In genomic region chr22:36505998-36506635, GRCh38 we compare ENCODE assay signal across 8 cellular contexts. TPM values are rescaled to one million over a fixed set of nuclear protein-coding genes. Genes with fewer than 3 reads are reported as not detected.
A peak's percentile ranks its signal among the peaks of the same experiment; 100 is the strongest.
DNase-seq lines count a peak whose midpoint lies in the region.

No MANE protein-coding gene starts in this region.

- no peaks in the 10 kb centered on the region for H3K9me3 Mint-ChIP-seq in activated naive CD4-positive, alpha-beta T cell treated with anti-CD3 and anti-CD28 coated beads, Interleukin-2, amount 50 U/mL, for 24 hours

- in situ Hi-C loops in T47D (cut with HindIII; ENCODE audit: low pct_unique_long_range_greater_than_20kb, low sequenced_read_pairs), result no loop called here

- no peak for DNase-seq in activated naive CD4-positive, alpha-beta T cell treated with anti-CD3 and anti-CD28 coated beads, Interleukin-2, amount 50 U/mL, for 16 hours
- DNase-seq in T47D (ENCODE audit: low read depth in 1 of 2, low spot score in 1 of 2) (peak; percentile 19 to 36), mesendoderm (no peak), NCI-H82 treated with DMSO at 0.1 percent for 48 hours (lab: John Stamatoyannopoulos, UW; ENCODE audit: unreplicated experiment) (no peak), germinal center (ENCODE audit: low spot score) (no peak)
- DNase-seq in stimulated activated CD8-positive, alpha-beta memory T cell treated with anti-CD3 and anti-CD28 coated beads, Interleukin-4, amount 100 ng/mL, for 48 hours, result no peak

- H3K27ac Mint-ChIP-seq in activated naive CD4-positive, alpha-beta T cell treated with anti-CD3 and anti-CD28 coated beads, Interleukin-2, amount 50 U/mL, for 24 hours, result peak overlapping the region; percentile 82

- peaks cover 19% of the 10 kb centered on the region for H3K4me1 Mint-ChIP-seq in activated naive CD4-positive, alpha-beta T cell treated with anti-CD3 and anti-CD28 coated beads, Interleukin-2, amount 50 U/mL, for 24 hours

- H3K56ac ChIP-seq in mesendoderm (ENCODE audit: low read length), result peak overlapping the region; percentile 71

- H3K4me1 ChIP-seq in mesendoderm (ENCODE audit: control insufficient read depth, low read depth, low read length), result no peaks in the 10 kb centered on the region
- no peaks in the 10 kb centered on the region for H3K4me1 ChIP-seq in urinary bladder (ENCODE audit: insufficient read depth)

- peak overlapping the region; percentile 75 for H3K4me3 Mint-ChIP-seq in activated naive CD4-positive, alpha-beta T cell treated with anti-CD3 and anti-CD28 coated beads, Interleukin-2, amount 50 U/mL, for 24 hours

- H3K4ac ChIP-seq in mesendoderm (ENCODE audit: low read depth, low read length), result no peak overlapping the region

- no peaks in the 10 kb centered on the region for H3K27me3 Mint-ChIP-seq in activated naive CD4-positive, alpha-beta T cell treated with anti-CD3 and anti-CD28 coated beads, Interleukin-2, amount 50 U/mL, for 24 hours

- H3K18ac ChIP-seq in mesendoderm (ENCODE audit: low read length), result peak overlapping the region; percentile 19

- no peak overlapping the region for H3K27ac ChIP-seq in mesendoderm (ENCODE audit: low read depth, low read length)
- no peak overlapping the region for H3K27ac ChIP-seq in urinary bladder (ENCODE audit: low read depth)

- no peak overlapping the region for H4K8ac ChIP-seq in mesendoderm (ENCODE audit: low read depth, low read length)

- H3K79me2 ChIP-seq in mesendoderm (ENCODE audit: control insufficient read depth, insufficient read depth, low read length), result no peaks in the 10 kb centered on the region

- WGBS in mesendoderm (ENCODE audit: extremely low coverage, insufficient coverage, low lambda C conversion rate), result no CpG with 5 or more reads among the region's 60 CpGs
- WGBS in urinary bladder, result 96% methylated on average over 60 of the region's 60 CpGs

- H3K36me3 Mint-ChIP-seq in activated naive CD4-positive, alpha-beta T cell treated with anti-CD3 and anti-CD28 coated beads, Interleukin-2, amount 50 U/mL, for 24 hours, result peaks cover 8% of the 10 kb centered on the region

- H2BK5ac ChIP-seq in mesendoderm (ENCODE audit: low read length), result no peak overlapping the region

- H2AK5ac ChIP-seq in mesendoderm (ENCODE audit: low read length), result no peak overlapping the region

- peak overlapping the region; percentile 41 for H3K9ac ChIP-seq in mesendoderm (ENCODE audit: low read length)

- H3K23ac ChIP-seq in mesendoderm (ENCODE audit: low read length), result no peak overlapping the region

- no peaks in the 10 kb centered on the region for H3K27me3 ChIP-seq in mesendoderm (ENCODE audit: insufficient read depth, low read length, poor library complexity)

- peak overlapping the region; percentile 87 for H4K5ac ChIP-seq in mesendoderm (ENCODE audit: low read length)

- H3K36me3 ChIP-seq in mesendoderm (ENCODE audit: control insufficient read depth, insufficient read depth, low read length) (peaks cover 8% of the 10 kb centered on the region), urinary bladder (ENCODE audit: insufficient read depth) (no peaks in the 10 kb centered on the region)

- H2BK120ac ChIP-seq in mesendoderm (ENCODE audit: low read depth, low read length), result no peak overlapping the region

- no peak overlapping the region for H3K4me2 ChIP-seq in mesendoderm (ENCODE audit: low read length)

- H3K4me3 ChIP-seq in mesendoderm (ENCODE audit: low read length) (no peak overlapping the region), urinary bladder (ENCODE audit: low read depth, low read length) (peak overlapping the region; percentile 62)

- H2BK15ac ChIP-seq in mesendoderm (replicated peaks; ENCODE audit: low read depth), result no peak overlapping the region

- H3K79me1 ChIP-seq in mesendoderm (ENCODE audit: low read length), result no peaks in the 10 kb centered on the region

RNA-seq across cellular contexts. Expression of gene FOXRED2, which starts 0.7 kb away (rescaled TPM):
- 11.4 TPM for polyA plus RNA-seq in mesendoderm (2013, experiment 1 of 2)
- polyA plus RNA-seq in mesendoderm (2013, experiment 2 of 2), result 11.7 TPM
- 9.9 TPM for total RNA-seq in urinary bladder
- 10.9 TPM for polyA plus RNA-seq in urinary bladder

RNA-seq across cellular contexts. Expression of gene EIF3D, which starts 22.8 kb away (rescaled TPM):
- polyA plus RNA-seq in mesendoderm (2013, experiment 1 of 2), result 169 TPM
- polyA plus RNA-seq in mesendoderm (2013, experiment 2 of 2), result 164 TPM
- total RNA-seq in urinary bladder, result 227 TPM
- polyA plus RNA-seq in urinary bladder, result 190 TPM

RNA-seq across cellular contexts. Expression of gene TXN2, which starts 24.7 kb away (rescaled TPM):
- polyA plus RNA-seq in mesendoderm (2013, experiment 1 of 2), result 46.4 TPM
- polyA plus RNA-seq in mesendoderm (2013, experiment 2 of 2), result 47.9 TPM
- total RNA-seq in urinary bladder, result 10.9 TPM
- polyA plus RNA-seq in urinary bladder, result 98.5 TPM

Comparison
In these comparisons a context has a peak if more than half of its experiments do, and no peak if none do; other contexts are left out.
1. DNase-seq: peak in T47D (2 of 2); none in activated naive CD4-positive, alpha-beta T cell treated with anti-CD3 and anti-CD28 coated beads, Interleukin-2, amount 50 U/mL, for 16 hours (single experiment), mesendoderm (single experiment), NCI-H82 treated with DMSO at 0.1 percent for 48 hours (single experiment), germinal center (single experiment) and stimulated activated CD8-positive, alpha-beta memory T cell treated with anti-CD3 and anti-CD28 coated beads, Interleukin-4, amount 100 ng/mL, for 48 hours (single experiment).